1 cellular context compared by ENCODE assay signal in the genomic region with DNA sequence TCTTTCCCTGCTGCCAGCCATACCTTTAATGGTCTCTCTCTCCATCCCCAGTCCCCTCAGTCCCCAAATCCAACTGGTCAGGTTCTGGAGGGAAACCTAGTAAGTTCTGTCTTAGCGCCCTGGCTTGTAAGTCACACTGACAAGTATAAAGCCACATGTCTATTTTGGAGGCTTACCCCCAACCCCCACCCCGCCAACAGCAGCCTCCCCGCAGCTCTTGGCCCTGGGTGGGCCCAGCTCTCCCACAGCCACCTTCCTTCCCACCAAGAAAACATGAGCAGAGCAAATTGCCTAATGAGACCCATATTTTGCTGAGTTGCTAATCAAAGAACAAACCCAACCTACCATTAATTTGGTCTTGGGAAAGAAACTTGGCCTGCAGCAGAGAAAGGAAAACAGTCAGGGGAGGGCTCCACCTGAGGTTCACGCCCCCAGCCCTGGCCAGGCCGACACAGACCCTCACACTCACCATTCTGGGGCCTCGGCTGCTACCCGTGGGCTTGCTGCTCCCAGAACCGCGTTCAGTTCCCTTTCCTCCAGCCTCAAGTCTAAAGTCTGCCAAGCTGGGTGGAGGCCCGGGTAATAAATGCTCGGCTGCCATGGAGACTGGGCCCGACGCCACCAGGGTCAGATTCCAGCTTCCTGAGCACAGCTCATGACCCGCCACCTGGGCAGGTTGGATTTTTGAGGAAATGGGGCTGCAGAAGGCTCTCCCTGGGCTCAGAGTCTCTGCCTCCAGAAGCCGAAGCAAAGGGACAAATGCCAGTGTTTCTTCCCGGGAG.
TF ChIP-seq lines count a peak whose summit lies in the region.

A gene with protein sequence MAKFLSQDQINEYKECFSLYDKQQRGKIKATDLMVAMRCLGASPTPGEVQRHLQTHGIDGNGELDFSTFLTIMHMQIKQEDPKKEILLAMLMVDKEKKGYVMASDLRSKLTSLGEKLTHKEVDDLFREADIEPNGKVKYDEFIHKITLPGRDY (minus strand): TSS at position 557 of the 782 bp plus-strand sequence. CDS start 85 bp downstream, at position 472.

TF ChIP-seq in H1, 55 proteins besides CTCF, POLR2A, EP300 and RAD21 (continued from another document):
- no peak for TF ChIP-seq NRF1 (IDR thresholded peaks at IDR 0.05; ENCODE audit: low read depth, low read length)
- TF ChIP-seq BCL11A (IDR thresholded peaks at IDR 0.05; ENCODE audit: low read depth in 2 of 2, low read length in 2 of 2): no peak
- TF ChIP-seq, protein P1, sequence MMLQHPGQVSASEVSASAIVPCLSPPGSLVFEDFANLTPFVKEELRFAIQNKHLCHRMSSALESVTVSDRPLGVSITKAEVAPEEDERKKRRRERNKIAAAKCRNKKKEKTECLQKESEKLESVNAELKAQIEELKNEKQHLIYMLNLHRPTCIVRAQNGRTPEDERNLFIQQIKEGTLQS (IDR thresholded peaks at IDR 0.05; ENCODE audit: insufficient read depth, low read depth, low read length): no peak
- TF ChIP-seq TAF1 (IDR thresholded peaks at IDR 0.05; ENCODE audit: low read depth, low read length): no peak
- no peak for TF ChIP-seq CHD1 (IDR thresholded peaks at IDR 0.05; ENCODE audit: low read depth, low read length)
- TF ChIP-seq, protein P2, sequence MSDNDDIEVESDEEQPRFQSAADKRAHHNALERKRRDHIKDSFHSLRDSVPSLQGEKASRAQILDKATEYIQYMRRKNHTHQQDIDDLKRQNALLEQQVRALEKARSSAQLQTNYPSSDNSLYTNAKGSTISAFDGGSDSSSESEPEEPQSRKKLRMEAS (IDR thresholded peaks at IDR 0.05): no peak
- no peak for TF ChIP-seq JUN (IDR thresholded peaks at IDR 0.05; ENCODE audit: low read depth, low read length)
- no peak for TF ChIP-seq HDAC6 (IDR thresholded peaks at IDR 0.05; ENCODE audit: low read depth, low read length)
- no peak for TF ChIP-seq SP1 (IDR thresholded peaks at IDR 0.05; ENCODE audit: low read depth, low read length)
- no peak for TF ChIP-seq NANOG (IDR thresholded peaks at IDR 0.05; ENCODE audit: insufficient read depth, low read depth, low read length, poor library complexity, severe bottlenecking)
- no peak for TF ChIP-seq TEAD4 (IDR thresholded peaks at IDR 0.05; ENCODE audit: low read depth, low read length)
- no peak for TF ChIP-seq EZH2 (IDR thresholded peaks at IDR 0.05; ENCODE audit: low read depth, low read length, severe bottlenecking)
- TF ChIP-seq, protein P3, sequence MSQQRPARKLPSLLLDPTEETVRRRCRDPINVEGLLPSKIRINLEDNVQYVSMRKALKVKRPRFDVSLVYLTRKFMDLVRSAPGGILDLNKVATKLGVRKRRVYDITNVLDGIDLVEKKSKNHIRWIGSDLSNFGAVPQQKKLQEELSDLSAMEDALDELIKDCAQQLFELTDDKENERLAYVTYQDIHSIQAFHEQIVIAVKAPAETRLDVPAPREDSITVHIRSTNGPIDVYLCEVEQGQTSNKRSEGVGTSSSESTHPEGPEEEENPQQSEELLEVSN (IDR thresholded peaks at IDR 0.05): no peak
